Comparison of ENCODE assay signal across 21 cellular contexts in genomic region chr12:133063556-133063955, GRCh38. TPM values are rescaled to one million over a fixed set of nuclear protein-coding genes. Genes with fewer than 3 reads are reported as not detected.
DNase-seq lines count a peak whose midpoint lies in the region; ATAC-seq lines count a peak whose summit lies in the region.
"Had no signal": no experiment of that assay in that cellular context is flagged by ENCODE, and none has a peak within 500 bp of the region (broad histone marks: within the 10 kb centered on the region; RNA-seq: fewer than 3 reads in every experiment).

No MANE protein-coding gene starts in this region.

- H3K36me3 ChIP-seq in CD4-positive, CD25-positive, alpha-beta regulatory T cell (ENCODE audit: control insufficient read depth, insufficient read depth, low read length), result no peaks in the 10 kb centered on the region
- H3K36me3 ChIP-seq in iPS-20b (ENCODE audit: insufficient read depth, low read depth, low read length) (peaks cover 21% of the 10 kb centered on the region), skeletal muscle tissue (ENCODE audit: control insufficient read depth in 3 of 3, insufficient read depth in 3 of 3, low read length in 3 of 3) (peaks cover 7 to 22% (median 18%) of the 10 kb centered on the region in 3 donors), MG63 (peaks cover 20% of the 10 kb centered on the region)

- no peak overlapping the region for H3K27ac Mint-ChIP-seq in CD4-positive, CD25-positive, alpha-beta regulatory T cell

- no peaks in the 10 kb centered on the region for H3K4me1 Mint-ChIP-seq in CD4-positive, CD25-positive, alpha-beta regulatory T cell

- no peak for ATAC-seq in CD4-positive, CD25-positive, alpha-beta regulatory T cell (ENCODE audit: low read depth in 2 of 2)
- ATAC-seq in HG03196 (IDR thresholded peaks at IDR 0.05; ENCODE audit: unreplicated experiment), result no peak
- ATAC-seq: K562, PC-3, Right ventricle myocardium inferior, SK-N-SH treated with all-trans-retinoic acid at 6 μM for 48 hours had no signal

- H3K36me3 Mint-ChIP-seq in CD4-positive, CD25-positive, alpha-beta regulatory T cell, result peaks cover 3% of the 10 kb centered on the region

- H3K9me3 ChIP-seq in CD4-positive, CD25-positive, alpha-beta regulatory T cell (ENCODE audit: control insufficient read depth in 2 of 2, low read length in 2 of 2), result peaks cover 92 to 100% of the 10 kb centered on the region in 2 experiments
- peaks cover 97% of the 10 kb centered on the region for H3K9me3 ChIP-seq in iPS-20b (ENCODE audit: insufficient read depth, low read depth, low read length)
- peaks cover 75 to 82% (median 78%) of the 10 kb centered on the region in 3 donors for H3K9me3 ChIP-seq in skeletal muscle tissue (ENCODE audit: control insufficient read depth in 3 of 3, low read length in 3 of 3)
- peaks cover 47% of the 10 kb centered on the region for H3K9me3 ChIP-seq in MG63

- no peak overlapping the region for H3K4me3 Mint-ChIP-seq in CD4-positive, CD25-positive, alpha-beta regulatory T cell

- H3K27me3 Mint-ChIP-seq in CD4-positive, CD25-positive, alpha-beta regulatory T cell, result no peaks in the 10 kb centered on the region

- H3K27me3 ChIP-seq in CD4-positive, CD25-positive, alpha-beta regulatory T cell (ENCODE audit: control insufficient read depth, insufficient read depth, low read length), result no peaks in the 10 kb centered on the region
- H3K27me3 ChIP-seq in iPS-20b (ENCODE audit: insufficient read depth, low read length), result no peaks in the 10 kb centered on the region
- H3K27me3 ChIP-seq in skeletal muscle tissue (ENCODE audit: control insufficient read depth in 3 of 3, insufficient read depth in 3 of 3, low read length in 3 of 3), result no peaks in the 10 kb centered on the region
- no peaks in the 10 kb centered on the region for H3K27me3 ChIP-seq in MG63
- H3K27me3 ChIP-seq: SJCRH30 had no signal

- peaks cover 0 to 82% (median 33%) of the 10 kb centered on the region in 7 donors for H3K9me3 Mint-ChIP-seq in CD4-positive, CD25-positive, alpha-beta regulatory T cell

- H3K27ac ChIP-seq in CD4-positive, CD25-positive, alpha-beta regulatory T cell (ENCODE audit: insufficient read depth, low read length, poor library complexity, severe bottlenecking), result no peak overlapping the region
- H3K27ac ChIP-seq in iPS-20b (ENCODE audit: low read length) (no peak overlapping the region), skeletal muscle tissue (ENCODE audit: low read depth, low read length) (no peak overlapping the region)
- H3K27ac ChIP-seq: C4-2B, SJCRH30 had no signal

- no peaks in the 10 kb centered on the region for H3K4me1 ChIP-seq in CD4-positive, CD25-positive, alpha-beta regulatory T cell (ENCODE audit: control insufficient read depth, insufficient read depth, low read length, poor library complexity, severe bottlenecking)
- no peaks in the 10 kb centered on the region for H3K4me1 ChIP-seq in iPS-20b (ENCODE audit: insufficient read depth, low read length)
- H3K4me1 ChIP-seq in skeletal muscle tissue (ENCODE audit: control insufficient read depth in 3 of 3, insufficient read depth in 3 of 3, low read length in 3 of 3), result no peaks in the 10 kb centered on the region
- H3K4me1 ChIP-seq: SJCRH30 had no signal

- H3K4me3 ChIP-seq in CD4-positive, CD25-positive, alpha-beta regulatory T cell (ENCODE audit: low read depth, low read length), result peak overlapping the region; percentile 6
- H3K4me3 ChIP-seq in iPS-20b (ENCODE audit: low read length), result peak overlapping the region; percentile 9; the same call in 1 of the 2 replicates
- H3K4me3 ChIP-seq in skeletal muscle tissue (ENCODE audit: low read length in 3 of 3), result peak overlapping the region in 2 of 3 donors; percentile 15 to 52
- H3K4me3 ChIP-seq in MG63, result no peak overlapping the region
- H3K4me3 ChIP-seq: K562, SJCRH30 had no signal

- DNase-seq in CD4-positive, CD25-positive, alpha-beta regulatory T cell, result no peak
- DNase-seq in RKO (ENCODE audit: low spot score), result peak; percentile 23
- DNase-seq in MG63, result no peak
- no peak for DNase-seq in Kasumi-1 (lab: John Stamatoyannopoulos, UW)
- DNase-seq: Calu3; DMS153; DND-41; NCI-H2029; NCI-H446; NCI-H526; NCI-H82; NK-92 treated with Interleukin-12 subunit alpha and Interleukin-12 subunit beta, amount 100 ng/mL, for 24 hours; PC-3; SJCRH30 had no signal

- H3K9ac ChIP-seq in iPS-20b (ENCODE audit: low read depth, low read length) (no peak overlapping the region), skeletal muscle tissue (ENCODE audit: low read depth in 1 of 3, low read length in 3 of 3) (no peak overlapping the region)

RNA-seq across cellular contexts. Expression of gene ZNF140, which starts 17.2 kb away (rescaled TPM):
- 12.7 TPM for total RNA-seq in CD4-positive, CD25-positive, alpha-beta regulatory T cell
- polyA plus RNA-seq in CD4-positive, CD25-positive, alpha-beta regulatory T cell, result 10 to 100 TPM; 26.0 to 31.7 (median 28.1) TPM
- total RNA-seq in skeletal muscle tissue, result 21.4 TPM
- total RNA-seq in MG63 (2014; rRNA removed; shearing (Covaris generic); ENCODE audit: low replicate concordance), result 0.26 TPM in 1 of 2 replicates, not detected in the other

RNA-seq across cellular contexts. Expression of gene ZNF84, which starts 26.2 kb away (rescaled TPM):
- total RNA-seq in CD4-positive, CD25-positive, alpha-beta regulatory T cell, result 20.2 TPM
- polyA plus RNA-seq in CD4-positive, CD25-positive, alpha-beta regulatory T cell, result 10 to 100 TPM; 11.6 to 16.5 (median 14.0) TPM
- 20.9 TPM for total RNA-seq in skeletal muscle tissue
- total RNA-seq in MG63 (2014; rRNA removed; shearing (Covaris generic); ENCODE audit: low replicate concordance), result 4.8 and 7.3 TPM in 2 replicates

Comparison
In these comparisons a context has a peak if more than half of its experiments do, and no peak if none do; other contexts are left out.
1. RNA of gene ZNF140, which starts 17.2 kb away (total RNA-seq): 21.4 TPM in skeletal muscle tissue (single experiment) and 12.7 TPM in CD4-positive, CD25-positive, alpha-beta regulatory T cell (single experiment); 0.26 TPM in MG63; every median in the first group is over 10 times any median in the second.